2 cellular contexts compared by ENCODE assay signal in the genomic region with DNA sequence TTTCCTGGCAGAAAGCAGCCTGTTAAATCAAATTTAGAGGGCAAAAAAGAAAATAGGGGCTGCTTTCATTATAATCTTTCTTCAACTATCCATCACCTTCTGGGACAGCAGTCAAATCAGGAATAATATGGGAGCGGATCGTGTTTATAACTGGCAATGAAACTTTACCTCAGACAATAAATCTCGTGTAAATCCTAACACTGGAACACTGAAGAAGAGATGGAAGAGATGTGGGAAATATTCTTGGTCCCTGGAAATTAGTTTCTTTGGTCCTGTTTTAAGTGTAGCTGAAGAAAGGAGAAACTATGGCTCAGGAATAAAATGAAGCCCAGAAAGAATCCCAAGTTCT.
TF ChIP-seq lines count a peak whose summit lies in the region.

No MANE protein-coding gene starts in this region.

TF ChIP-seq in GM12878, 131 proteins besides CTCF, POLR2A, EP300 and RAD21 (continued from another document):
- TF ChIP-seq, protein P1, sequence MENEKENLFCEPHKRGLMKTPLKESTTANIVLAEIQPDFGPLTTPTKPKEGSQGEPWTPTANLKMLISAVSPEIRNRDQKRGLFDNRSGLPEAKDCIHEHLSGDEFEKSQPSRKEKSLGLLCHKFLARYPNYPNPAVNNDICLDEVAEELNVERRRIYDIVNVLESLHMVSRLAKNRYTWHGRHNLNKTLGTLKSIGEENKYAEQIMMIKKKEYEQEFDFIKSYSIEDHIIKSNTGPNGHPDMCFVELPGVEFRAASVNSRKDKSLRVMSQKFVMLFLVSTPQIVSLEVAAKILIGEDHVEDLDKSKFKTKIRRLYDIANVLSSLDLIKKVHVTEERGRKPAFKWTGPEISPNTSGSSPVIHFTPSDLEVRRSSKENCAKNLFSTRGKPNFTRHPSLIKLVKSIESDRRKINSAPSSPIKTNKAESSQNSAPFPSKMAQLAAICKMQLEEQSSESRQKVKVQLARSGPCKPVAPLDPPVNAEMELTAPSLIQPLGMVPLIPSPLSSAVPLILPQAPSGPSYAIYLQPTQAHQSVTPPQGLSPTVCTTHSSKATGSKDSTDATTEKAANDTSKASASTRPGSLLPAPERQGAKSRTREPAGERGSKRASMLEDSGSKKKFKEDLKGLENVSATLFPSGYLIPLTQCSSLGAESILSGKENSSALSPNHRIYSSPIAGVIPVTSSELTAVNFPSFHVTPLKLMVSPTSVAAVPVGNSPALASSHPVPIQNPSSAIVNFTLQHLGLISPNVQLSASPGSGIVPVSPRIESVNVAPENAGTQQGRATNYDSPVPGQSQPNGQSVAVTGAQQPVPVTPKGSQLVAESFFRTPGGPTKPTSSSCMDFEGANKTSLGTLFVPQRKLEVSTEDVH (IDR thresholded peaks at IDR 0.05; ENCODE audit: low read depth, partially characterized antibody), result no peak
- no peak for TF ChIP-seq POU2F2 (IDR thresholded peaks at IDR 0.05; ENCODE audit: borderline replicate concordance, low read depth, low read length)
- TF ChIP-seq CBX5 (IDR thresholded peaks at IDR 0.05; ENCODE audit: low read depth), result no peak

TF ChIP-seq in GM23338, 12 proteins besides CTCF, POLR2A, EP300 and RAD21 (continued from another document):
- TF ChIP-seq, protein P2, sequence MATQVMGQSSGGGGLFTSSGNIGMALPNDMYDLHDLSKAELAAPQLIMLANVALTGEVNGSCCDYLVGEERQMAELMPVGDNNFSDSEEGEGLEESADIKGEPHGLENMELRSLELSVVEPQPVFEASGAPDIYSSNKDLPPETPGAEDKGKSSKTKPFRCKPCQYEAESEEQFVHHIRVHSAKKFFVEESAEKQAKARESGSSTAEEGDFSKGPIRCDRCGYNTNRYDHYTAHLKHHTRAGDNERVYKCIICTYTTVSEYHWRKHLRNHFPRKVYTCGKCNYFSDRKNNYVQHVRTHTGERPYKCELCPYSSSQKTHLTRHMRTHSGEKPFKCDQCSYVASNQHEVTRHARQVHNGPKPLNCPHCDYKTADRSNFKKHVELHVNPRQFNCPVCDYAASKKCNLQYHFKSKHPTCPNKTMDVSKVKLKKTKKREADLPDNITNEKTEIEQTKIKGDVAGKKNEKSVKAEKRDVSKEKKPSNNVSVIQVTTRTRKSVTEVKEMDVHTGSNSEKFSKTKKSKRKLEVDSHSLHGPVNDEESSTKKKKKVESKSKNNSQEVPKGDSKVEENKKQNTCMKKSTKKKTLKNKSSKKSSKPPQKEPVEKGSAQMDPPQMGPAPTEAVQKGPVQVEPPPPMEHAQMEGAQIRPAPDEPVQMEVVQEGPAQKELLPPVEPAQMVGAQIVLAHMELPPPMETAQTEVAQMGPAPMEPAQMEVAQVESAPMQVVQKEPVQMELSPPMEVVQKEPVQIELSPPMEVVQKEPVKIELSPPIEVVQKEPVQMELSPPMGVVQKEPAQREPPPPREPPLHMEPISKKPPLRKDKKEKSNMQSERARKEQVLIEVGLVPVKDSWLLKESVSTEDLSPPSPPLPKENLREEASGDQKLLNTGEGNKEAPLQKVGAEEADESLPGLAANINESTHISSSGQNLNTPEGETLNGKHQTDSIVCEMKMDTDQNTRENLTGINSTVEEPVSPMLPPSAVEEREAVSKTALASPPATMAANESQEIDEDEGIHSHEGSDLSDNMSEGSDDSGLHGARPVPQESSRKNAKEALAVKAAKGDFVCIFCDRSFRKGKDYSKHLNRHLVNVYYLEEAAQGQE (IDR thresholded peaks at IDR 0.05; ENCODE audit: unreplicated experiment), result no peak
- TF ChIP-seq ZNF331 (CRISPR knock-in tag; IDR thresholded peaks at IDR 0.05; ENCODE audit: low read depth) (no peak), STAT1 (IDR thresholded peaks at IDR 0.05; ENCODE audit: unreplicated experiment) (no peak), EZH2 (IDR thresholded peaks at IDR 0.05; ENCODE audit: low read depth, unreplicated experiment) (no peak), ZNF114 (CRISPR knock-in tag; IDR thresholded peaks at IDR 0.05) (no peak), POLR2AphosphoS5 (IDR thresholded peaks at IDR 0.05; ENCODE audit: low read depth) (no peak), NANOG (IDR thresholded peaks at IDR 0.05; ENCODE audit: borderline replicate concordance) (no peak), EZH2phosphoT487 (IDR thresholded peaks at IDR 0.05; ENCODE audit: unreplicated experiment) (no peak)
- TF ChIP-seq, protein P3, sequence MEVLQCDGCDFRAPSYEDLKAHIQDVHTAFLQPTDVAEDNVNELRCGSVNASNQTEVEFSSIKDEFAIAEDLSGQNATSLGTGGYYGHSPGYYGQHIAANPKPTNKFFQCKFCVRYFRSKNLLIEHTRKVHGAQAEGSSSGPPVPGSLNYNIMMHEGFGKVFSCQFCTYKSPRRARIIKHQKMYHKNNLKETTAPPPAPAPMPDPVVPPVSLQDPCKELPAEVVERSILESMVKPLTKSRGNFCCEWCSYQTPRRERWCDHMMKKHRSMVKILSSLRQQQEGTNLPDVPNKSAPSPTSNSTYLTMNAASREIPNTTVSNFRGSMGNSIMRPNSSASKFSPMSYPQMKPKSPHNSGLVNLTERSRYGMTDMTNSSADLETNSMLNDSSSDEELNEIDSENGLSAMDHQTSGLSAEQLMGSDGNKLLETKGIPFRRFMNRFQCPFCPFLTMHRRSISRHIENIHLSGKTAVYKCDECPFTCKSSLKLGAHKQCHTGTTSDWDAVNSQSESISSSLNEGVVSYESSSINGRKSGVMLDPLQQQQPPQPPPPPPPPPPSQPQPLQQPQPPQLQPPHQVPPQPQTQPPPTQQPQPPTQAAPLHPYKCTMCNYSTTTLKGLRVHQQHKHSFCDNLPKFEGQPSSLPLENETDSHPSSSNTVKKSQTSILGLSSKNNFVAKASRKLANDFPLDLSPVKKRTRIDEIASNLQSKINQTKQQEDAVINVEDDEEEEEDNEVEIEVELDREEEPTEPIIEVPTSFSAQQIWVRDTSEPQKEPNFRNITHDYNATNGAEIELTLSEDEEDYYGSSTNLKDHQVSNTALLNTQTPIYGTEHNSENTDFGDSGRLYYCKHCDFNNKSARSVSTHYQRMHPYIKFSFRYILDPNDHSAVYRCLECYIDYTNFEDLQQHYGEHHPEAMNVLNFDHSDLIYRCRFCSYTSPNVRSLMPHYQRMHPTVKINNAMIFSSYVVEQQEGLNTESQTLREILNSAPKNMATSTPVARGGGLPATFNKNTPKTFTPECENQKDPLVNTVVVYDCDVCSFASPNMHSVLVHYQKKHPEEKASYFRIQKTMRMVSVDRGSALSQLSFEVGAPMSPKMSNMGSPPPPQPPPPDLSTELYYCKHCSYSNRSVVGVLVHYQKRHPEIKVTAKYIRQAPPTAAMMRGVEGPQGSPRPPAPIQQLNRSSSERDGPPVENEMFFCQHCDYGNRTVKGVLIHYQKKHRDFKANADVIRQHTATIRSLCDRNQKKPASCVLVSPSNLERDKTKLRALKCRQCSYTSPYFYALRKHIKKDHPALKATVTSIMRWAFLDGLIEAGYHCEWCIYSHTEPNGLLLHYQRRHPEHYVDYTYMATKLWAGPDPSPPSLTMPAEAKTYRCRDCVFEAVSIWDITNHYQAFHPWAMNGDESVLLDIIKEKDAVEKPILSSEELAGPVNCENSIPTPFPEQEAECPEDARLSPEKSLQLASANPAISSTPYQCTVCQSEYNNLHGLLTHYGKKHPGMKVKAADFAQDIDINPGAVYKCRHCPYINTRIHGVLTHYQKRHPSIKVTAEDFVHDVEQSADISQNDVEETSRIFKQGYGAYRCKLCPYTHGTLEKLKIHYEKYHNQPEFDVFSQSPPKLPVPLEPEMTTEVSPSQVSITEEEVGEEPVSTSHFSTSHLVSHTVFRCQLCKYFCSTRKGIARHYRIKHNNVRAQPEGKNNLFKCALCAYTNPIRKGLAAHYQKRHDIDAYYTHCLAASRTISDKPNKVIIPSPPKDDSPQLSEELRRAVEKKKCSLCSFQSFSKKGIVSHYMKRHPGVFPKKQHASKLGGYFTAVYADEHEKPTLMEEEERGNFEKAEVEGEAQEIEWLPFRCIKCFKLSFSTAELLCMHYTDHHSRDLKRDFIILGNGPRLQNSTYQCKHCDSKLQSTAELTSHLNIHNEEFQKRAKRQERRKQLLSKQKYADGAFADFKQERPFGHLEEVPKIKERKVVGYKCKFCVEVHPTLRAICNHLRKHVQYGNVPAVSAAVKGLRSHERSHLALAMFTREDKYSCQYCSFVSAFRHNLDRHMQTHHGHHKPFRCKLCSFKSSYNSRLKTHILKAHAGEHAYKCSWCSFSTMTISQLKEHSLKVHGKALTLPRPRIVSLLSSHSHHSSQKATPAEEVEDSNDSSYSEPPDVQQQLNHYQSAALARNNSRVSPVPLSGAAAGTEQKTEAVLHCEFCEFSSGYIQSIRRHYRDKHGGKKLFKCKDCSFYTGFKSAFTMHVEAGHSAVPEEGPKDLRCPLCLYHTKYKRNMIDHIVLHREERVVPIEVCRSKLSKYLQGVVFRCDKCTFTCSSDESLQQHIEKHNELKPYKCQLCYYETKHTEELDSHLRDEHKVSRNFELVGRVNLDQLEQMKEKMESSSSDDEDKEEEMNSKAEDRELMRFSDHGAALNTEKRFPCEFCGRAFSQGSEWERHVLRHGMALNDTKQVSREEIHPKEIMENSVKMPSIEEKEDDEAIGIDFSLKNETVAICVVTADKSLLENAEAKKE (CRISPR knock-in tag; IDR thresholded peaks at IDR 0.05), result no peak
- TF ChIP-seq, protein P4, sequence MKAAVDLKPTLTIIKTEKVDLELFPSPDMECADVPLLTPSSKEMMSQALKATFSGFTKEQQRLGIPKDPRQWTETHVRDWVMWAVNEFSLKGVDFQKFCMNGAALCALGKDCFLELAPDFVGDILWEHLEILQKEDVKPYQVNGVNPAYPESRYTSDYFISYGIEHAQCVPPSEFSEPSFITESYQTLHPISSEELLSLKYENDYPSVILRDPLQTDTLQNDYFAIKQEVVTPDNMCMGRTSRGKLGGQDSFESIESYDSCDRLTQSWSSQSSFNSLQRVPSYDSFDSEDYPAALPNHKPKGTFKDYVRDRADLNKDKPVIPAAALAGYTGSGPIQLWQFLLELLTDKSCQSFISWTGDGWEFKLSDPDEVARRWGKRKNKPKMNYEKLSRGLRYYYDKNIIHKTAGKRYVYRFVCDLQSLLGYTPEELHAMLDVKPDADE (IDR thresholded peaks at IDR 0.05), result no peak
